In genomic region chr10:113650172-113650571, GRCh38 we compare ENCODE assay signal across 16 cellular contexts. TPM values are rescaled to one million over a fixed set of nuclear protein-coding genes. Genes with fewer than 3 reads are reported as not detected.
DNase-seq lines count a peak whose midpoint lies in the region; ATAC-seq and TF ChIP-seq lines count a peak whose summit lies in the region.
"Had no signal": no experiment of that assay in that cellular context is flagged by ENCODE, and none has a peak within 500 bp of the region (broad histone marks: within the 10 kb centered on the region; RNA-seq: fewer than 3 reads in every experiment).

No MANE protein-coding gene starts in this region.

- TF ChIP-seq POLR2A in heart left ventricle (IDR thresholded peaks at IDR 0.05), result no peak

- H3K79me2 ChIP-seq in mesendoderm (ENCODE audit: control insufficient read depth, insufficient read depth, low read length), result no peaks in the 10 kb centered on the region

- CTCF ChIA-PET in WTC11 (lab: Charles Lee), result no interaction called here

- H3K4me2 ChIP-seq in mesendoderm (ENCODE audit: low read length), result no peak overlapping the region

- H2BK15ac ChIP-seq in mesendoderm (replicated peaks; ENCODE audit: low read depth), result no peak overlapping the region

- in situ Hi-C loops in KBM-7 (cut with MboI; ENCODE audit: low pct_unique_long_range_greater_than_20kb, low sequenced_read_pairs), result no loop called here

- H3K27ac ChIP-seq in left ventricle myocardium inferior (replicated peaks) (peak overlapping the region; percentile 82), heart left ventricle (peak overlapping the region in 6 of 12 donors; percentile 8 to 91 (median 55)), mesendoderm (ENCODE audit: low read depth, low read length) (no peak overlapping the region)
- H3K27ac ChIP-seq: C4-2B had no signal

- H3K18ac ChIP-seq in mesendoderm (ENCODE audit: low read length), result no peak overlapping the region

- H3K9ac ChIP-seq in mesendoderm (ENCODE audit: low read length), result no peak overlapping the region

- H3K4me1 ChIP-seq in left ventricle myocardium inferior, result peaks cover 79% of the 10 kb centered on the region
- peaks cover 0 to 70% (median 27%) of the 10 kb centered on the region in 12 donors for H3K4me1 ChIP-seq in heart left ventricle
- no peaks in the 10 kb centered on the region for H3K4me1 ChIP-seq in mesendoderm (ENCODE audit: control insufficient read depth, low read depth, low read length)
- H3K4me1 ChIP-seq: BE2C had no signal

- TF ChIP-seq CTCF in left ventricle myocardium inferior (IDR thresholded peaks at IDR 0.05; ENCODE audit: borderline replicate concordance) (no peak), heart left ventricle (IDR thresholded peaks at IDR 0.05) (no peak), WTC11 (IDR thresholded peaks at IDR 0.05) (no peak)

- no peak overlapping the region for H3K23ac ChIP-seq in mesendoderm (ENCODE audit: low read length)

- no peaks in the 10 kb centered on the region for H3K4me1 Mint-ChIP-seq in WTC11
- no peaks in the 10 kb centered on the region for H3K4me1 Mint-ChIP-seq in activated T-cell treated with anti-CD3 and anti-CD28 coated beads, Interleukin-2, amount 50 U/mL, for 72 hours (ENCODE audit: low read depth)
- H3K4me1 Mint-ChIP-seq: CD4-positive, alpha-beta memory T cell had no signal

- no peak overlapping the region for H4K8ac ChIP-seq in mesendoderm (ENCODE audit: low read depth, low read length)

- H3K79me1 ChIP-seq in mesendoderm (ENCODE audit: low read length), result no peaks in the 10 kb centered on the region

- H3K27ac Mint-ChIP-seq in WTC11, result no peak overlapping the region
- no peak overlapping the region for H3K27ac Mint-ChIP-seq in activated T-cell treated with anti-CD3 and anti-CD28 coated beads, Interleukin-2, amount 50 U/mL, for 72 hours
- H3K27ac Mint-ChIP-seq: CD4-positive, alpha-beta memory T cell had no signal

- peaks cover 57% of the 10 kb centered on the region for H3K36me3 ChIP-seq in left ventricle myocardium inferior
- peaks cover 0 to 83% (median 21%) of the 10 kb centered on the region in 9 donors for H3K36me3 ChIP-seq in heart left ventricle
- H3K36me3 ChIP-seq in mesendoderm (ENCODE audit: control insufficient read depth, insufficient read depth, low read length), result no peaks in the 10 kb centered on the region
- H3K36me3 ChIP-seq: BE2C had no signal

- DNase-seq in left ventricle myocardium inferior (no peak), heart left ventricle (no peak), WTC11 (ENCODE audit: low spot score) (no peak), mesendoderm (peak; percentile 11), KBM-7 (no peak), cerebellum (ENCODE audit: low spot score) (no peak)
- DNase-seq in activated T-cell treated with anti-CD3 and anti-CD28 coated beads, Interleukin-2, amount 50 U/mL, for 72 hours, result no peak
- DNase-seq: BE2C; CD4-positive, alpha-beta memory T cell; DMS79; IMR-90 had no signal

- no peak overlapping the region for H2AK5ac ChIP-seq in mesendoderm (ENCODE audit: low read length)

- no peak overlapping the region for H3K4me3 Mint-ChIP-seq in WTC11
- H3K4me3 Mint-ChIP-seq in activated T-cell treated with anti-CD3 and anti-CD28 coated beads, Interleukin-2, amount 50 U/mL, for 72 hours, result no peak overlapping the region
- H3K4me3 Mint-ChIP-seq: CD4-positive, alpha-beta memory T cell had no signal

- no peak overlapping the region for H2BK5ac ChIP-seq in mesendoderm (ENCODE audit: low read length)

- POLR2A ChIA-PET in WTC11 (lab: Charles Lee), result no interaction called here

- no peak overlapping the region for H3K4ac ChIP-seq in mesendoderm (ENCODE audit: low read depth, low read length)

- no peak overlapping the region for H4K5ac ChIP-seq in mesendoderm (ENCODE audit: low read length)

- H3K56ac ChIP-seq in mesendoderm (ENCODE audit: low read length), result no peak overlapping the region

- intact Hi-C loops in left ventricle myocardium inferior (cut with micrococcal nuclease), result no loop called here
- intact Hi-C loops in heart left ventricle (cut with DNase I), result no loop called here

- H3K27me3 Mint-ChIP-seq in WTC11 (ENCODE audit: low read depth), result no peaks in the 10 kb centered on the region; the same call in 1 of the 2 replicates
- H3K27me3 Mint-ChIP-seq in activated T-cell treated with anti-CD3 and anti-CD28 coated beads, Interleukin-2, amount 50 U/mL, for 72 hours (ENCODE audit: low read depth), result peaks cover 53% of the 10 kb centered on the region

- peaks cover 10% of the 10 kb centered on the region for H3K9me3 Mint-ChIP-seq in WTC11
- peaks cover 0 to 1% of the 10 kb centered on the region in 2 donors for H3K9me3 Mint-ChIP-seq in activated T-cell treated with anti-CD3 and anti-CD28 coated beads, Interleukin-2, amount 50 U/mL, for 72 hours

- no peaks in the 10 kb centered on the region for H3K27me3 ChIP-seq in left ventricle myocardium inferior (ENCODE audit: low read depth)
- H3K27me3 ChIP-seq in heart left ventricle, result no peaks in the 10 kb centered on the region
- H3K27me3 ChIP-seq in mesendoderm (ENCODE audit: insufficient read depth, low read length, poor library complexity), result no peaks in the 10 kb centered on the region

- ATAC-seq in heart left ventricle (no peak), WTC11 (no peak)
- no peak for ATAC-seq in activated T-cell treated with anti-CD3 and anti-CD28 coated beads, Interleukin-2, amount 50 U/mL, for 72 hours (replicated peaks in 1 of 2)
- ATAC-seq: GM12878, HCT116 had no signal

- H3K9me3 ChIP-seq in left ventricle myocardium inferior (replicated peaks) (no peaks in the 10 kb centered on the region), heart left ventricle (no peaks in the 10 kb centered on the region)
- H3K9me3 ChIP-seq: BE2C had no signal

- WGBS in heart left ventricle, 4 donors, result 65 to 93% (median 82%) methylated on average over 2 of the region's 2 CpGs
- no CpG with 5 or more reads among the region's 2 CpGs for WGBS in mesendoderm (ENCODE audit: extremely low coverage, insufficient coverage, low lambda C conversion rate)

- no peaks in the 10 kb centered on the region for H3K36me3 Mint-ChIP-seq in WTC11
- H3K36me3 Mint-ChIP-seq in activated T-cell treated with anti-CD3 and anti-CD28 coated beads, Interleukin-2, amount 50 U/mL, for 72 hours (ENCODE audit: insufficient read depth in 2 of 2), result no peaks in the 10 kb centered on the region
- H3K36me3 Mint-ChIP-seq: CD4-positive, alpha-beta memory T cell had no signal

- H3K4me3 ChIP-seq in left ventricle myocardium inferior (no peak overlapping the region), heart left ventricle (no peak overlapping the region), mesendoderm (ENCODE audit: low read length) (no peak overlapping the region)
- H3K4me3 ChIP-seq: GM12878 had no signal

- H2BK120ac ChIP-seq in mesendoderm (ENCODE audit: low read depth, low read length), result no peak overlapping the region

TF ChIP-seq in WTC11, 78 proteins besides CTCF, POLR2A, EP300 and RAD21:
- TF ChIP-seq MLX (CRISPR knock-in tag; IDR thresholded peaks at IDR 0.05), result no peak
- TF ChIP-seq GABPB1 (CRISPR knock-in tag; IDR thresholded peaks at IDR 0.05), result peak; percentile 41; the same call in 1 of the 2 replicates
- no peak for TF ChIP-seq SOX15 (CRISPR knock-in tag; IDR thresholded peaks at IDR 0.05)

RNA-seq across cellular contexts. Expression of gene NRAP, which starts 13.7 kb away (rescaled TPM):
- 1,025 TPM for total RNA-seq in left ventricle myocardium inferior
- total RNA-seq in heart left ventricle, result 1,000 to 10,000 TPM in 6 of 9 donors, 100 to 1,000 TPM in 3; 651 to 2,789 (median 1,196) TPM
- 100 to 1,000 TPM; 278 to 301 TPM for polyA plus RNA-seq in heart left ventricle
- not detected in 3 replicates for total RNA-seq in WTC11 (2021)
- polyA plus RNA-seq in mesendoderm (2013, experiment 1 of 2), result 0.01 TPM
- under 0.01 TPM for polyA plus RNA-seq in mesendoderm (2013, experiment 2 of 2)
- total RNA-seq in cerebellum, result 0.09 TPM
- not detected for total RNA-seq in activated T-cell treated with anti-CD3 and anti-CD28 coated beads, Interleukin-2, amount 50 U/mL, for 72 hours
- total RNA-seq: CD4-positive, alpha-beta memory T cell; G401; GM12878; IMR-90 had no signal
- polyA plus RNA-seq: AG04450; CD4-positive, alpha-beta memory T cell; GM12878; IMR-90 had no signal

RNA-seq across cellular contexts. Expression of gene CASP7, which starts 29.5 kb away (rescaled TPM):
- total RNA-seq in left ventricle myocardium inferior (9.9 TPM), heart left ventricle (10 to 100 TPM in 5 of 9 donors, 1 to 10 TPM in 4; 5.5 to 32.7 (median 10.4) TPM), WTC11 (2021) (4.7 to 6.0 TPM (median 4.7 TPM) in 3 replicates), cerebellum (4.8 TPM)
- polyA plus RNA-seq in heart left ventricle, result 10 to 100 TPM in 1 of 2 donors, 1 to 10 TPM in 1; 4.8 to 18.8 TPM
- 2.7 TPM for polyA plus RNA-seq in mesendoderm (2013, experiment 1 of 2)
- 2.8 TPM for polyA plus RNA-seq in mesendoderm (2013, experiment 2 of 2)
- 10 to 100 TPM in 1 of 2 donors, 1 to 10 TPM in 1; 9.9 to 18.5 TPM for total RNA-seq in activated T-cell treated with anti-CD3 and anti-CD28 coated beads, Interleukin-2, amount 50 U/mL, for 72 hours

Comparison
In these comparisons a context has a peak if more than half of its experiments do, and no peak if none do; other contexts are left out.
1. RNA of gene NRAP, which starts 13.7 kb away (total RNA-seq): 651 to 2,789 TPM in heart left ventricle and 1,025 TPM in left ventricle myocardium inferior (single experiment); 0.09 TPM in cerebellum (single experiment), not detected in WTC11 and not detected in activated T-cell treated with anti-CD3 and anti-CD28 coated beads, Interleukin-2, amount 50 U/mL, for 72 hours; every median in the first group is over 100 times any median in the second.